ENCODE assay signal across 1 cellular context in genomic region chr2:207625014-207625755, GRCh38.
TF ChIP-seq lines count a peak whose summit lies in the region.

Gene METTL21A (minus strand): TSS chr2:207625394. CDS start chr2:207624375, 1,019 bp downstream.

TF ChIP-seq in HepG2, 621 proteins besides CTCF, POLR2A, EP300 and RAD21 (continued from another document and continues in another):
- TF ChIP-seq CBX2 (IDR thresholded peaks at IDR 0.05; ENCODE audit: low read depth, low read length) (no peak), CBX2 (CRISPR knock-in tag; IDR thresholded peaks at IDR 0.05; ENCODE audit: low read depth) (peak; percentile 80; the same call in 1 of the 2 replicates), KDM5A (IDR thresholded peaks at IDR 0.05; ENCODE audit: borderline replicate concordance, low read length) (peak; percentile 20; the same call in 1 of the 2 replicates), PAXIP1 (CRISPR knock-in tag; conservative IDR thresholded peaks at IDR 0.05) (peak; percentile 84), RARA (CRISPR knock-in tag; IDR thresholded peaks at IDR 0.05) (peak; percentile 44; the same call in 1 of the 2 replicates), CEBPZ (IDR thresholded peaks at IDR 0.05; ENCODE audit: low read length) (no peak), PBX3 (CRISPR knock-in tag; IDR thresholded peaks at IDR 0.05; ENCODE audit: borderline replicate concordance) (no peak), DZIP1 (CRISPR knock-in tag; IDR thresholded peaks at IDR 0.05) (no peak; the same call in 1 of the 2 replicates), ZNF569 (CRISPR knock-in tag; IDR thresholded peaks at IDR 0.05; ENCODE audit: borderline replicate concordance) (0 out of 2 replicates have a peak, but pooled peaks have one; percentile 28), ZNF674 (CRISPR knock-in tag; IDR thresholded peaks at IDR 0.05; ENCODE audit: low read depth) (0 out of 2 replicates have a peak, but pooled peaks have one; percentile 59), SMAD1 (CRISPR knock-in tag; IDR thresholded peaks at IDR 0.05; ENCODE audit: borderline replicate concordance, low read depth) (no peak), SYNCRIP (IDR thresholded peaks at IDR 0.05; ENCODE audit: insufficient read depth, low read depth, low read length) (no peak), ZNF280D (CRISPR knock-in tag; IDR thresholded peaks at IDR 0.05) (0 out of 2 replicates have a peak, but pooled peaks have one; percentile 25), YY1 (IDR thresholded peaks at IDR 0.05; ENCODE audit: insufficient read depth, insufficient replicate concordance, low read depth, low read length) (peak; percentile 86), SAP130 (CRISPR knock-in tag; IDR thresholded peaks at IDR 0.05; ENCODE audit: low read depth) (peak; percentile 84), ZBTB43 (CRISPR knock-in tag; conservative IDR thresholded peaks at IDR 0.05) (peak; percentile 56; the same call in 1 of the 2 replicates), ZSCAN20 (CRISPR knock-in tag; IDR thresholded peaks at IDR 0.05; ENCODE audit: borderline replicate concordance) (peak; percentile 93), CC2D1A (CRISPR knock-in tag; IDR thresholded peaks at IDR 0.05) (no peak), IKZF5 (CRISPR knock-in tag; IDR thresholded peaks at IDR 0.05) (peak; percentile 84; the same call in 1 of the 2 replicates), RFX5 (IDR thresholded peaks at IDR 0.05; ENCODE audit: low read depth, low read length) (no peak; the same call in 1 of the 2 replicates), FOXA1 (IDR thresholded peaks at IDR 0.05) (no peak), FOXA1 (CRISPR knock-in tag; IDR thresholded peaks at IDR 0.05) (peak; percentile 58), HNF4G (IDR thresholded peaks at IDR 0.05; ENCODE audit: borderline replicate concordance, low read depth, low read length) (no peak), HNF4G (CRISPR knock-in tag; IDR thresholded peaks at IDR 0.05; ENCODE audit: borderline replicate concordance, low read depth) (peak; percentile 36), SIX1 (CRISPR knock-in tag; IDR thresholded peaks at IDR 0.05; ENCODE audit: borderline replicate concordance) (peak; percentile 35; the same call in 1 of the 2 replicates), KAT8 (CRISPR knock-in tag; IDR thresholded peaks at IDR 0.05) (peak; percentile 68; the same call in 1 of the 2 replicates), ATAD3A (CRISPR knock-in tag; IDR thresholded peaks at IDR 0.05) (peak; percentile 33; the same call in 1 of the 2 replicates), NBN (conservative IDR thresholded peaks at IDR 0.05) (no peak), FOXO1 (CRISPR knock-in tag; IDR thresholded peaks at IDR 0.05) (peak; percentile 68; the same call in 1 of the 2 replicates), ZNF10 (CRISPR knock-in tag; IDR thresholded peaks at IDR 0.05; ENCODE audit: borderline replicate concordance, low read depth) (no peak), THAP8 (CRISPR knock-in tag; IDR thresholded peaks at IDR 0.05; ENCODE audit: borderline replicate concordance) (no peak), ZFP36 (IDR thresholded peaks at IDR 0.05; ENCODE audit: borderline replicate concordance, low read depth, low read length, partially characterized antibody) (no peak), ZFP82 (CRISPR knock-in tag; IDR thresholded peaks at IDR 0.05; ENCODE audit: borderline replicate concordance) (peak; percentile 98; the same call in 1 of the 2 replicates), CCAR2 (optimal IDR thresholded peaks at IDR 0.05; ENCODE audit: low read depth, low read length) (no peak), MBNL3 (CRISPR knock-in tag; conservative IDR thresholded peaks at IDR 0.05) (no peak), ARNTL (CRISPR knock-in tag; IDR thresholded peaks at IDR 0.05) (0 out of 2 replicates have a peak, but pooled peaks have one; percentile 89), HNRNPL (IDR thresholded peaks at IDR 0.05; ENCODE audit: low read depth, low read length) (no peak), MBD4 (IDR thresholded peaks at IDR 0.05; ENCODE audit: borderline replicate concordance, low read length) (no peak), ZMAT5 (CRISPR knock-in tag; IDR thresholded peaks at IDR 0.05; ENCODE audit: borderline replicate concordance, low read depth) (no peak), ZNF18 (CRISPR knock-in tag; IDR thresholded peaks at IDR 0.05; ENCODE audit: insufficient replicate concordance) (peak; percentile 93), NFIB (CRISPR knock-in tag; IDR thresholded peaks at IDR 0.05; ENCODE audit: borderline replicate concordance) (no peak)
